ENCODE assay signal across 6 cellular contexts in genomic region chr9:39038221-39038620, GRCh38.
DNase-seq lines count a peak whose midpoint lies in the region; ATAC-seq, FAIRE-seq and TF ChIP-seq lines count a peak whose summit lies in the region.
"Not testable (repeated sequence)": the region's sequence is repeated elsewhere in the genome, so short reads cannot be mapped to it uniquely, and the experiment has no call there.

No MANE protein-coding gene starts in this region.

- not testable (repeated sequence) for H3K36me3 Mint-ChIP-seq in mesothelial cell of epicardium; stimulated activated memory B cell treated with anti-CD40 and anti-IgM and Interleukin-4, amounts not matched to agents 10 μg/mL and 1 μg/mL and 100 μg/mL, for 72 hours

- DNase-seq in BE2C (peak; percentile 34), endothelial cell of umbilical vein (ENCODE audit: low read depth, low spot score) (peak; percentile 60)
- not testable (repeated sequence) for DNase-seq in K562 (ENCODE audit: extremely low read depth in 1 of 4, low spot score in 3 of 4); left ventricle myocardium superior; mesothelial cell of epicardium (ENCODE audit: low spot score in 2 of 2, unreplicated experiment in 2 of 2)

- not testable (repeated sequence) for H3K9me3 ChIP-seq in BE2C; K562 (replicated peaks; ENCODE audit: control insufficient read depth, insufficient read depth, low read depth, low read length); endothelial cell of umbilical vein (replicated peaks; ENCODE audit: control insufficient read depth, insufficient read depth, low read length)

- not testable (repeated sequence) for H3K9me1 ChIP-seq in K562 (ENCODE audit: control insufficient read depth, insufficient read depth, low read length); endothelial cell of umbilical vein (replicated peaks; ENCODE audit: control insufficient read depth, extremely low read depth, insufficient read depth, low read length)

- not testable (repeated sequence) for H3K9ac ChIP-seq in K562 (ENCODE audit: insufficient read depth in 1 of 2, low read depth in 2 of 2, low read length in 2 of 2); endothelial cell of umbilical vein (replicated peaks; ENCODE audit: extremely low read depth, insufficient read depth, low read length)

- POLR2A ChIA-PET in K562 (lab: Yijun Ruan, JAX); endothelial cell of umbilical vein (lab: Charles Lee): not testable (repeated sequence)

- not testable (repeated sequence) for H3K4me3 Mint-ChIP-seq in mesothelial cell of epicardium; stimulated activated memory B cell treated with anti-CD40 and anti-IgM and Interleukin-4, amounts not matched to agents 10 μg/mL and 1 μg/mL and 100 μg/mL, for 72 hours

- not testable (repeated sequence) for H3K4me3 ChIP-seq in BE2C (ENCODE audit: low read depth, low read length); K562; endothelial cell of umbilical vein (replicated peaks in 1 of 3; ENCODE audit: insufficient read depth in 1 of 3, low read depth in 1 of 3, low read length in 3 of 3)

- H4K20me1 ChIP-seq in K562 (replicated peaks; ENCODE audit: control insufficient read depth, insufficient read depth, low read length); endothelial cell of umbilical vein (replicated peaks; ENCODE audit: control insufficient read depth, extremely low read depth, insufficient read depth, low read length): not testable (repeated sequence)

- TF ChIP-seq RAD21 in K562 (CRISPR knock-in tag; conservative IDR thresholded peaks at IDR 0.05 in 1 of 2, IDR thresholded peaks at IDR 0.05 in 1 of 2), result not testable (repeated sequence)

- H3K4me1 ChIP-seq in BE2C; K562 (replicated peaks in 1 of 2; ENCODE audit: control insufficient read depth in 2 of 2, insufficient read depth in 2 of 2, low read length in 2 of 2): not testable (repeated sequence)
- peaks cover 19% of the 10 kb centered on the region for H3K4me1 ChIP-seq in endothelial cell of umbilical vein (ENCODE audit: control insufficient read depth, extremely low read depth, insufficient read depth, low read length)

- not testable (repeated sequence) for FAIRE-seq in K562 (lab: Jason Lieb, UNC); endothelial cell of umbilical vein (lab: Jason Lieb, UNC)

- H3K9me3 Mint-ChIP-seq in mesothelial cell of epicardium; stimulated activated memory B cell treated with anti-CD40 and anti-IgM and Interleukin-4, amounts not matched to agents 10 μg/mL and 1 μg/mL and 100 μg/mL, for 72 hours: not testable (repeated sequence)

- TF ChIP-seq POLR2A in K562 (conservative IDR thresholded peaks at IDR 0.05); endothelial cell of umbilical vein (IDR thresholded peaks at IDR 0.05; ENCODE audit: low read depth, low read length): not testable (repeated sequence)

- not testable (repeated sequence) for H3K79me2 ChIP-seq in K562 (ENCODE audit: control insufficient read depth, insufficient read depth, low read length); endothelial cell of umbilical vein (ENCODE audit: control insufficient read depth, insufficient read depth, low read length)

- dilution Hi-C loops in endothelial cell of umbilical vein (cut with MboI; ENCODE audit: extremely low pct_ligation_motif_present, low sequenced_read_pairs), result not testable (repeated sequence)

- H3K27me3 ChIP-seq in BE2C; K562 (ENCODE audit: control insufficient read depth in 2 of 2, insufficient read depth in 2 of 2, low read length in 2 of 2); endothelial cell of umbilical vein (ENCODE audit: control insufficient read depth in 2 of 2, insufficient read depth in 2 of 2, low read length in 2 of 2): not testable (repeated sequence)

- not testable (repeated sequence) for TF ChIP-seq EP300 in K562 (IDR thresholded peaks at IDR 0.05; ENCODE audit: low read length)

- CTCF ChIA-PET in K562 (lab: Yijun Ruan, JAX; ENCODE audit: low intra/inter-chr PET ratio); endothelial cell of umbilical vein (lab: Charles Lee): not testable (repeated sequence)

- peak overlapping the region; percentile 28; the same call in 1 of the 2 replicates for H2AFZ ChIP-seq in K562 (ENCODE audit: low read depth, low read length)
- H2AFZ ChIP-seq in endothelial cell of umbilical vein (ENCODE audit: low read depth, low read length), result peak overlapping the region; percentile 55

- not testable (repeated sequence) for H3K27me3 Mint-ChIP-seq in mesothelial cell of epicardium (ENCODE audit: low read depth)
- H3K27me3 Mint-ChIP-seq in stimulated activated memory B cell treated with anti-CD40 and anti-IgM and Interleukin-4, amounts not matched to agents 10 μg/mL and 1 μg/mL and 100 μg/mL, for 72 hours, result peaks cover 11% of the 10 kb centered on the region

- peak overlapping the region; percentile 67 for H3K27ac Mint-ChIP-seq in mesothelial cell of epicardium
- not testable (repeated sequence) for H3K27ac Mint-ChIP-seq in stimulated activated memory B cell treated with anti-CD40 and anti-IgM and Interleukin-4, amounts not matched to agents 10 μg/mL and 1 μg/mL and 100 μg/mL, for 72 hours

- WGBS in K562 (ENCODE audit: insufficient coverage, low coverage, missing lambda C conversion rate), result 13% methylated on average over 1 of the region's 1 CpG

- H3K4me1 Mint-ChIP-seq in mesothelial cell of epicardium, result peaks cover 10% of the 10 kb centered on the region
- not testable (repeated sequence) for H3K4me1 Mint-ChIP-seq in stimulated activated memory B cell treated with anti-CD40 and anti-IgM and Interleukin-4, amounts not matched to agents 10 μg/mL and 1 μg/mL and 100 μg/mL, for 72 hours

- H3K36me3 ChIP-seq in BE2C; K562 (ENCODE audit: control insufficient read depth, insufficient read depth, low read length); endothelial cell of umbilical vein (ENCODE audit: control insufficient read depth in 2 of 2, extremely low read depth in 1 of 2, insufficient read depth in 2 of 2, low read length in 2 of 2): not testable (repeated sequence)

- not testable (repeated sequence) for TF ChIP-seq CTCF in BE2C (IDR thresholded peaks at IDR 0.05; ENCODE audit: low read depth, low read length); K562 (IDR thresholded peaks at IDR 0.05 in 2 of 3, conservative IDR thresholded peaks at IDR 0.05 in 1 of 3; ENCODE audit: insufficient read depth in 2 of 3, low read depth in 1 of 3, low read length in 3 of 3); endothelial cell of umbilical vein (IDR thresholded peaks at IDR 0.05; ENCODE audit: extremely low read depth in 1 of 2, insufficient read depth in 1 of 2, low read depth in 1 of 2, low read length in 2 of 2); mesothelial cell of epicardium (IDR thresholded peaks at IDR 0.05; ENCODE audit: unreplicated experiment)

- in situ Hi-C loops in K562 (cut with MboI), result not testable (repeated sequence)

- not testable (repeated sequence) for H3K4me2 ChIP-seq in K562 (ENCODE audit: insufficient read depth, low read length)
- peak overlapping the region; percentile 3 for H3K4me2 ChIP-seq in endothelial cell of umbilical vein (ENCODE audit: insufficient read depth, low read length)

- intact Hi-C loops in K562 (cut with micrococcal nuclease); endothelial cell of umbilical vein (cut with micrococcal nuclease); left ventricle myocardium superior (cut with micrococcal nuclease): not testable (repeated sequence)

- not testable (repeated sequence) for ATAC-seq in K562
- peak; percentile 23 for ATAC-seq in left ventricle myocardium superior
- peak; percentile 21 for ATAC-seq in stimulated activated memory B cell treated with anti-CD40 and anti-IgM and Interleukin-4, amounts not matched to agents 10 μg/mL and 1 μg/mL and 100 μg/mL, for 72 hours

- not testable (repeated sequence) for BruUV-seq in K562 (replicated peaks; lab: Mats Ljungman, UMichigan); endothelial cell of umbilical vein (replicated peaks; lab: Mats Ljungman, UMichigan)

- not testable (repeated sequence) for H3K27ac ChIP-seq in K562 (ENCODE audit: extremely low read depth, low read depth, low read length)
- H3K27ac ChIP-seq in endothelial cell of umbilical vein (ENCODE audit: insufficient read depth, low read depth, low read length), result peak overlapping the region; percentile 38

TF ChIP-seq in endothelial cell of umbilical vein, 7 proteins besides CTCF, POLR2A, EP300 and RAD21:
- TF ChIP-seq JUN (IDR thresholded peaks at IDR 0.05; ENCODE audit: borderline replicate concordance, insufficient read depth, insufficient read length, low read depth), result peak; percentile 4
- peak; percentile 9 for TF ChIP-seq FOS (IDR thresholded peaks at IDR 0.05; ENCODE audit: borderline replicate concordance, insufficient read depth, low read length)
TF ChIP-seq in endothelial cell of umbilical vein: peak in this region for 2; not testable (repeated sequence) for 5.
